Comparison of ENCODE assay signal across 20 cellular contexts in genomic region chr16:72924487-72924886, GRCh38.
"Had no signal": no experiment of that assay in that cellular context is flagged by ENCODE, and none has a peak within 500 bp of the region (broad histone marks: within the 10 kb centered on the region; RNA-seq: fewer than 3 reads in every experiment).

No MANE protein-coding gene starts in this region.

- DNase-seq: activated CD4-positive, alpha-beta T cell treated with anti-CD3 and anti-CD28 coated beads, Interleukin-2, amount 10 ng/mL, durations not matched to agents 24 days and 14 days; activated CD8-positive, alpha-beta T cell treated with anti-CD3 and anti-CD28 coated beads for 36 hours; activated naive CD4-positive, alpha-beta T cell; activated naive CD8-positive, alpha-beta T cell treated with anti-CD3 and anti-CD28 coated beads for 36 hours; activated T-cell treated with anti-CD3 and anti-CD28 coated beads, Interleukin-2, amount 50 U/mL, for 1 hour; amniotic stem cell; caudate nucleus; dorsolateral prefrontal cortex; hippocampal formation; islet precursor cell; lower lobe of right lung; psoas muscle; stimulated activated CD4-positive, alpha-beta T cell treated with anti-CD3 and anti-CD28 coated beads, Interleukin-4, amount 100 ng/mL, for 4 hours; T-cell; T-helper 9 cell had no signal

- H3K9me3 ChIP-seq: lower lobe of right lung, psoas muscle had no signal

- ATAC-seq: activated CD8-positive, alpha-beta T cell treated with anti-CD3 and anti-CD28 coated beads for 36 hours; activated T-helper 17 cell treated with anti-CD3 and anti-CD28 coated beads, Interleukin-2, amount 50 U/mL, for 72 hours; natural killer cell treated with Interleukin-12 subunit alpha and Interleukin-12 subunit beta and Interleukin-15 and Interleukin-18, amount 100 ng/mL, for 72 hours; psoas muscle; sciatic nerve; stimulated activated memory B cell treated with anti-CD40 and anti-IgM and Interleukin-4, amounts not matched to agents 10 μg/mL and 1 μg/mL and 100 μg/mL, for 72 hours; T-cell had no signal

- H3K36me3 ChIP-seq: lower lobe of right lung had no signal

- H3K9me3 Mint-ChIP-seq: activated CD4-positive, alpha-beta T cell treated with anti-CD3 and anti-CD28 coated beads, Interleukin-2, amount 10 ng/mL, durations not matched to agents 24 days and 14 days; activated CD8-positive, alpha-beta T cell treated with anti-CD3 and anti-CD28 coated beads for 36 hours; activated T-helper 17 cell treated with anti-CD3 and anti-CD28 coated beads, Interleukin-2, amount 50 U/mL, for 72 hours; stimulated activated memory B cell treated with anti-CD40 and anti-IgM and Interleukin-4, amounts not matched to agents 10 μg/mL and 1 μg/mL and 100 μg/mL, for 72 hours; T-cell had no signal

- H3K27ac ChIP-seq: dorsolateral prefrontal cortex, lower lobe of right lung, psoas muscle had no signal

- H3K27me3 Mint-ChIP-seq: activated CD4-positive, alpha-beta T cell treated with anti-CD3 and anti-CD28 coated beads, Interleukin-2, amount 10 ng/mL, durations not matched to agents 24 days and 14 days; natural killer cell treated with Interleukin-12 subunit alpha and Interleukin-12 subunit beta and Interleukin-15 and Interleukin-18, amount 100 ng/mL, for 72 hours; stimulated activated memory B cell treated with anti-CD40 and anti-IgM and Interleukin-4, amounts not matched to agents 10 μg/mL and 1 μg/mL and 100 μg/mL, for 72 hours; T-cell had no signal

- H3K27ac Mint-ChIP-seq: activated CD4-positive, alpha-beta T cell treated with anti-CD3 and anti-CD28 coated beads, Interleukin-2, amount 10 ng/mL, durations not matched to agents 24 days and 14 days; activated CD8-positive, alpha-beta T cell treated with anti-CD3 and anti-CD28 coated beads for 36 hours; activated naive CD8-positive, alpha-beta T cell treated with anti-CD3 and anti-CD28 coated beads for 36 hours; activated T-helper 17 cell treated with anti-CD3 and anti-CD28 coated beads, Interleukin-2, amount 50 U/mL, for 72 hours; stimulated activated memory B cell treated with anti-CD40 and anti-IgM and Interleukin-4, amounts not matched to agents 10 μg/mL and 1 μg/mL and 100 μg/mL, for 72 hours; T-cell had no signal

- H3K36me3 Mint-ChIP-seq: activated naive CD8-positive, alpha-beta T cell treated with anti-CD3 and anti-CD28 coated beads for 36 hours; natural killer cell treated with Interleukin-12 subunit alpha and Interleukin-12 subunit beta and Interleukin-15 and Interleukin-18, amount 100 ng/mL, for 72 hours; stimulated activated memory B cell treated with anti-CD40 and anti-IgM and Interleukin-4, amounts not matched to agents 10 μg/mL and 1 μg/mL and 100 μg/mL, for 72 hours; T-cell had no signal

- H3K4me3 Mint-ChIP-seq: activated CD4-positive, alpha-beta T cell treated with anti-CD3 and anti-CD28 coated beads, Interleukin-2, amount 10 ng/mL, durations not matched to agents 24 days and 14 days; activated CD8-positive, alpha-beta T cell treated with anti-CD3 and anti-CD28 coated beads for 36 hours; activated naive CD8-positive, alpha-beta T cell treated with anti-CD3 and anti-CD28 coated beads for 36 hours; activated T-helper 17 cell treated with anti-CD3 and anti-CD28 coated beads, Interleukin-2, amount 50 U/mL, for 72 hours; natural killer cell treated with Interleukin-12 subunit alpha and Interleukin-12 subunit beta and Interleukin-15 and Interleukin-18, amount 100 ng/mL, for 72 hours; stimulated activated memory B cell treated with anti-CD40 and anti-IgM and Interleukin-4, amounts not matched to agents 10 μg/mL and 1 μg/mL and 100 μg/mL, for 72 hours; T-cell had no signal

- FAIRE-seq: colon had no signal

- H3K4me3 ChIP-seq: dorsolateral prefrontal cortex, lower lobe of right lung, psoas muscle had no signal
